ENCODE assay signal across 12 cellular contexts in the genomic region with DNA sequence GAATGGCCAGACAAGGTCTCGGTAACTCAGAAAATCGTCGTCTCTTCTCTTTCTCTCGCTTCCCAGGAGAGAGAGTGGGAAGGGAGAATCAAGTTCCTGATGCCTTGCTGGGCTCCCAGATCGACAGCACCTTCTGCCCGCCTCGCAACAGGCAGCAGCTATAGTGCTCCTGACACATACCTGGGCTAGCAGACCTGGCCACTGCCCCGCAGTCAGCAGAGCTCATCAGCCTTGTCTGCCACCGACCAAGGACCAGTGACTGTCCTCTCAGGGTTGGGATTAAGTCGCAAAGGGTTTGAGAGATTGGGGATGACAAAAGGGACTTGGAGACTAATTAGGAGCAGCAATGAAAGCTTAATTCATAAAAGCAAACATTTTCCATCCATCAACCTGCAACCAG. TPM values are rescaled to one million over a fixed set of nuclear protein-coding genes. Genes with fewer than 3 reads are reported as not detected.
A peak's percentile ranks its signal among the peaks of the same experiment; 100 is the strongest.
DNase-seq lines count a peak whose midpoint lies in the region; ATAC-seq and TF ChIP-seq lines count a peak whose summit lies in the region.
"Had no signal": no experiment of that assay in that cellular context is flagged by ENCODE, and none has a peak within 500 bp of the region (broad histone marks: within the 10 kb centered on the region; RNA-seq: fewer than 3 reads in every experiment).

No MANE protein-coding gene starts in this region.

- TF ChIP-seq CTCF in SU-DHL-6 (IDR thresholded peaks at IDR 0.05; ENCODE audit: insufficient read depth, low read length, poor library complexity, severe bottlenecking) (no peak), endothelial cell (IDR thresholded peaks at IDR 0.05; ENCODE audit: unreplicated experiment) (no peak)

- peak overlapping the region; percentile 1 for H3K4me3 ChIP-seq in SU-DHL-6 (ENCODE audit: insufficient read depth, low read length, poor library complexity, severe bottlenecking)

- H3F3A ChIP-seq in SU-DHL-6 (ENCODE audit: insufficient read depth), result peaks cover 21% of the 10 kb centered on the region

- peak overlapping the region; percentile 81 for H3K27ac Mint-ChIP-seq in activated naive CD4-positive, alpha-beta T cell treated with anti-CD3 and anti-CD28 coated beads, Interleukin-2, amount 10 ng/mL, durations not matched to agents 7 days and 5 days
- no peak overlapping the region for H3K27ac Mint-ChIP-seq in endothelial cell (ENCODE audit: unreplicated experiment)
- H3K27ac Mint-ChIP-seq in stimulated activated naive B cell treated with anti-CD40 and anti-IgM and Interleukin-4, amounts not matched to agents 10 μg/mL and 1 μg/mL and 100 μg/mL, for 72 hours, result peak overlapping the region; percentile 88

- H3K4me1 Mint-ChIP-seq in activated naive CD4-positive, alpha-beta T cell treated with anti-CD3 and anti-CD28 coated beads, Interleukin-2, amount 10 ng/mL, durations not matched to agents 7 days and 5 days, result peaks cover 64% of the 10 kb centered on the region
- peaks cover 24% of the 10 kb centered on the region for H3K4me1 Mint-ChIP-seq in endothelial cell (ENCODE audit: unreplicated experiment)
- H3K4me1 Mint-ChIP-seq in stimulated activated naive B cell treated with anti-CD40 and anti-IgM and Interleukin-4, amounts not matched to agents 10 μg/mL and 1 μg/mL and 100 μg/mL, for 72 hours, result peaks cover 50 to 77% of the 10 kb centered on the region in 2 donors

- 0 out of 2 replicates have a peak, but pooled peaks cover 4% of the 10 kb centered on the region for H3K36me3 ChIP-seq in SU-DHL-6 (ENCODE audit: low read length)

- no peak overlapping the region for H2AFZ ChIP-seq in SU-DHL-6 (ENCODE audit: low read depth, low read length, severe bottlenecking)

- no peaks in the 10 kb centered on the region for H3K27me3 Mint-ChIP-seq in activated naive CD4-positive, alpha-beta T cell treated with anti-CD3 and anti-CD28 coated beads, Interleukin-2, amount 10 ng/mL, durations not matched to agents 7 days and 5 days
- H3K27me3 Mint-ChIP-seq in endothelial cell (ENCODE audit: unreplicated experiment), result peaks cover 8% of the 10 kb centered on the region
- no peaks in the 10 kb centered on the region for H3K27me3 Mint-ChIP-seq in stimulated activated naive B cell treated with anti-CD40 and anti-IgM and Interleukin-4, amounts not matched to agents 10 μg/mL and 1 μg/mL and 100 μg/mL, for 72 hours

- peak overlapping the region; percentile 35 for H3K9ac ChIP-seq in SU-DHL-6 (ENCODE audit: low read length)

- CTCF ChIA-PET in activated naive CD4-positive, alpha-beta T cell treated with anti-CD3 and anti-CD28 coated beads, Interleukin-2, amount 10 ng/mL, durations not matched to agents 7 days and 5 days (lab: Charles Lee), result interaction anchor here (0.7 to 11.0 kb wide), 4 partner anchors 27 to 175 kb away, joined by 3 to 114 read pairs (median 6); no protein-coding TSS in a partner anchor

- peak overlapping the region; percentile 93 for H3K4me3 Mint-ChIP-seq in activated naive CD4-positive, alpha-beta T cell treated with anti-CD3 and anti-CD28 coated beads, Interleukin-2, amount 10 ng/mL, durations not matched to agents 7 days and 5 days
- H3K4me3 Mint-ChIP-seq in endothelial cell (ENCODE audit: unreplicated experiment), result peak overlapping the region; percentile 63
- peak overlapping the region; percentile 96 to 97 for H3K4me3 Mint-ChIP-seq in stimulated activated naive B cell treated with anti-CD40 and anti-IgM and Interleukin-4, amounts not matched to agents 10 μg/mL and 1 μg/mL and 100 μg/mL, for 72 hours

- H3K79me2 ChIP-seq in SU-DHL-6 (ENCODE audit: insufficient read depth, low read length), result peaks cover 51% of the 10 kb centered on the region

- H3K27ac ChIP-seq in SU-DHL-6 (ENCODE audit: low read depth, low read length), result peak overlapping the region; percentile 89

- H3K4me2 ChIP-seq in SU-DHL-6 (ENCODE audit: low read depth, low read length, poor library complexity, severe bottlenecking), result peak overlapping the region; percentile 88

- peaks cover 61% of the 10 kb centered on the region for H3K36me3 Mint-ChIP-seq in activated naive CD4-positive, alpha-beta T cell treated with anti-CD3 and anti-CD28 coated beads, Interleukin-2, amount 10 ng/mL, durations not matched to agents 7 days and 5 days
- peaks cover 3% of the 10 kb centered on the region for H3K36me3 Mint-ChIP-seq in endothelial cell (ENCODE audit: low read depth, unreplicated experiment)
- H3K36me3 Mint-ChIP-seq in stimulated activated naive B cell treated with anti-CD40 and anti-IgM and Interleukin-4, amounts not matched to agents 10 μg/mL and 1 μg/mL and 100 μg/mL, for 72 hours, result peaks cover 63 to 72% of the 10 kb centered on the region in 2 donors

- no peaks in the 10 kb centered on the region for H4K20me1 ChIP-seq in SU-DHL-6 (ENCODE audit: low read depth, low read length)

- H3K27me3 ChIP-seq in SU-DHL-6 (ENCODE audit: low read length), result no peaks in the 10 kb centered on the region

- H3K9me2 ChIP-seq in SU-DHL-6 (replicated peaks; ENCODE audit: insufficient read depth, low read length), result no peaks in the 10 kb centered on the region

- no peak for DNase-seq in activated naive CD4-positive, alpha-beta T cell treated with anti-CD3 and anti-CD28 coated beads, Interleukin-2, amount 10 ng/mL, durations not matched to agents 7 days and 5 days
- no peak for DNase-seq in activated naive CD4-positive, alpha-beta T cell treated with anti-CD3 and anti-CD28 coated beads, Interleukin-2, amount 50 U/mL, for 16 hours
- no peak for DNase-seq in endothelial cell (ENCODE audit: low spot score)
- no peak for DNase-seq in stimulated activated naive B cell treated with anti-CD40 and anti-IgM and Interleukin-4, amounts not matched to agents 10 μg/mL and 1 μg/mL and 100 μg/mL, for 72 hours
- DNase-seq in HT-29 (ENCODE audit: low spot score), result no peak
- no peak for DNase-seq in hippocampal formation (lab: John Stamatoyannopoulos, UW)
- DNase-seq: activated effector memory CD4-positive, alpha-beta T cell treated with Interleukin-2 at 50 U/mL for 16 hours; NCI-H187 treated with DMSO at 0.1 percent for 48 hours had no signal

- H3K9me3 Mint-ChIP-seq in activated naive CD4-positive, alpha-beta T cell treated with anti-CD3 and anti-CD28 coated beads, Interleukin-2, amount 10 ng/mL, durations not matched to agents 7 days and 5 days, result no peaks in the 10 kb centered on the region
- no peaks in the 10 kb centered on the region for H3K9me3 Mint-ChIP-seq in endothelial cell (ENCODE audit: unreplicated experiment)
- H3K9me3 Mint-ChIP-seq in stimulated activated naive B cell treated with anti-CD40 and anti-IgM and Interleukin-4, amounts not matched to agents 10 μg/mL and 1 μg/mL and 100 μg/mL, for 72 hours, result no peaks in the 10 kb centered on the region

- ATAC-seq in stimulated activated naive B cell treated with anti-CD40 and anti-IgM and Interleukin-4, amounts not matched to agents 10 μg/mL and 1 μg/mL and 100 μg/mL, for 72 hours (replicated peaks), result no peak
- no peak for ATAC-seq in GM21529 (IDR thresholded peaks at IDR 0.05; ENCODE audit: unreplicated experiment)
- ATAC-seq: esophagus mucosa, Right ventricle myocardium inferior had no signal

- H3K9me3 ChIP-seq in SU-DHL-6 (ENCODE audit: insufficient read depth, low read length), result no peaks in the 10 kb centered on the region

RNA-seq across cellular contexts. Expression of a gene that starts 4.1 kb away (rescaled TPM):
- total RNA-seq in endothelial cell (ENCODE audit: unreplicated experiment), result 1.8 TPM
- 0.18 TPM in 1 of 2 replicates, not detected in the other for total RNA-seq in HT-29 (2014; rRNA removed; shearing (Covaris generic))
